In genomic region chr5:9358961-9359686, GRCh38 we compare ENCODE assay signal across 14 cellular contexts.
DNase-seq lines count a peak whose midpoint lies in the region; ATAC-seq and TF ChIP-seq lines count a peak whose summit lies in the region.
"Had no signal": no experiment of that assay in that cellular context is flagged by ENCODE, and none has a peak within 500 bp of the region (broad histone marks: within the 10 kb centered on the region; RNA-seq: fewer than 3 reads in every experiment).

No MANE protein-coding gene starts in this region.

- DNase-seq in A172 (ENCODE audit: low spot score): peak; percentile 74
- DNase-seq in HS-5 (ENCODE audit: low read depth): peak; percentile 70
- DNase-seq in astrocyte of the spinal cord (ENCODE audit: low read depth, low spot score): peak; percentile 86
- peak; percentile 48 for DNase-seq in glomerular visceral epithelial cell (ENCODE audit: extremely low spot score)
- no peak for DNase-seq in NCI-H345 (lab: John Stamatoyannopoulos, UW)
- no peak for DNase-seq in LoVo (ENCODE audit: low spot score)
- DNase-seq: 8988T; activated B cell treated with CpG ODN at 0.5 μM for 24 hours; activated naive CD4-positive, alpha-beta T cell treated with anti-CD3 and anti-CD28 coated beads for 36 hours; NCI-H1105; NCI-H446; T-helper 1 cell had no signal

- in situ Hi-C loops in astrocyte of the spinal cord (cut with HindIII; ENCODE audit: low sequenced_read_pairs): no loop called here

- ATAC-seq in GM21528 (IDR thresholded peaks at IDR 0.05; ENCODE audit: low FRiP score, unreplicated experiment) (no peak), HG02981 (IDR thresholded peaks at IDR 0.05; ENCODE audit: unreplicated experiment) (no peak)

- TF ChIP-seq CTCF in astrocyte of the spinal cord (IDR thresholded peaks at IDR 0.05; ENCODE audit: low read depth, low read length): no peak

- H3K4me3 ChIP-seq in astrocyte of the spinal cord (ENCODE audit: low read depth, low read length): no peak overlapping the region

Comparison
In these comparisons a context has a peak if more than half of its experiments do, and no peak if none do; other contexts are left out.
1. DNase-seq: peak in A172 (single experiment), HS-5 (single experiment), astrocyte of the spinal cord (single experiment) and glomerular visceral epithelial cell (single experiment); none in NCI-H345 (single experiment) and LoVo (single experiment).